In genomic region chr7:116636997-116637396, GRCh38 we compare ENCODE assay signal across 1 cellular context.
TF ChIP-seq lines count a peak whose summit lies in the region.

No MANE protein-coding gene starts in this region.

TF ChIP-seq in HEK293, 187 proteins besides CTCF, POLR2A, EP300 and RAD21 (continued from another document and continues in another):
- TF ChIP-seq PRDM10 (tag by site-specific recombination; IDR thresholded peaks at IDR 0.05) (no peak), ZNF518A (tag by site-specific recombination; conservative IDR thresholded peaks at IDR 0.05; ENCODE audit: low read depth) (no peak), ZNF707 (tag by site-specific recombination; IDR thresholded peaks at IDR 0.05) (no peak), ZNF76 (tag by site-specific recombination; IDR thresholded peaks at IDR 0.05; ENCODE audit: borderline replicate concordance, low read depth) (no peak), ZNF596 (tag by site-specific recombination; IDR thresholded peaks at IDR 0.05) (peak; percentile 72), ZNF132 (tag by site-specific recombination; IDR thresholded peaks at IDR 0.05; ENCODE audit: borderline replicate concordance) (no peak), ZNF23 (tag by site-specific recombination; IDR thresholded peaks at IDR 0.05; ENCODE audit: borderline replicate concordance) (no peak), REST (tag by site-specific recombination; IDR thresholded peaks at IDR 0.05) (no peak), ZFP41 (tag by site-specific recombination; IDR thresholded peaks at IDR 0.05; ENCODE audit: borderline replicate concordance) (no peak), SCRT1 (tag by site-specific recombination; IDR thresholded peaks at IDR 0.05; ENCODE audit: borderline replicate concordance) (no peak), SP3 (tag by site-specific recombination; IDR thresholded peaks at IDR 0.05) (no peak), ZSCAN30 (tag by site-specific recombination; IDR thresholded peaks at IDR 0.05) (peak; percentile 91), ZNF549 (tag by site-specific recombination; IDR thresholded peaks at IDR 0.05) (no peak), ZNF366 (tag by site-specific recombination; conservative IDR thresholded peaks at IDR 0.05) (peak; percentile 73), ZNF239 (tag by site-specific recombination; IDR thresholded peaks at IDR 0.05) (no peak), ZNF701 (tag by site-specific recombination; IDR thresholded peaks at IDR 0.05) (no peak), ZEB2 (tag by site-specific recombination; IDR thresholded peaks at IDR 0.05) (0 out of 2 replicates have a peak, but pooled peaks have one; percentile 30), ZNF704 (tag by site-specific recombination; IDR thresholded peaks at IDR 0.05) (no peak), ZNF350 (tag by site-specific recombination; IDR thresholded peaks at IDR 0.05) (no peak), ZNF660 (tag by site-specific recombination; IDR thresholded peaks at IDR 0.05) (no peak)
- TF ChIP-seq, protein P1, sequence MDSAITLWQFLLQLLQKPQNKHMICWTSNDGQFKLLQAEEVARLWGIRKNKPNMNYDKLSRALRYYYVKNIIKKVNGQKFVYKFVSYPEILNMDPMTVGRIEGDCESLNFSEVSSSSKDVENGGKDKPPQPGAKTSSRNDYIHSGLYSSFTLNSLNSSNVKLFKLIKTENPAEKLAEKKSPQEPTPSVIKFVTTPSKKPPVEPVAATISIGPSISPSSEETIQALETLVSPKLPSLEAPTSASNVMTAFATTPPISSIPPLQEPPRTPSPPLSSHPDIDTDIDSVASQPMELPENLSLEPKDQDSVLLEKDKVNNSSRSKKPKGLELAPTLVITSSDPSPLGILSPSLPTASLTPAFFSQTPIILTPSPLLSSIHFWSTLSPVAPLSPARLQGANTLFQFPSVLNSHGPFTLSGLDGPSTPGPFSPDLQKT (IDR thresholded peaks at IDR 0.05; ENCODE audit: borderline replicate concordance, low read depth, low read length), result no peak
- TF ChIP-seq, protein P2, sequence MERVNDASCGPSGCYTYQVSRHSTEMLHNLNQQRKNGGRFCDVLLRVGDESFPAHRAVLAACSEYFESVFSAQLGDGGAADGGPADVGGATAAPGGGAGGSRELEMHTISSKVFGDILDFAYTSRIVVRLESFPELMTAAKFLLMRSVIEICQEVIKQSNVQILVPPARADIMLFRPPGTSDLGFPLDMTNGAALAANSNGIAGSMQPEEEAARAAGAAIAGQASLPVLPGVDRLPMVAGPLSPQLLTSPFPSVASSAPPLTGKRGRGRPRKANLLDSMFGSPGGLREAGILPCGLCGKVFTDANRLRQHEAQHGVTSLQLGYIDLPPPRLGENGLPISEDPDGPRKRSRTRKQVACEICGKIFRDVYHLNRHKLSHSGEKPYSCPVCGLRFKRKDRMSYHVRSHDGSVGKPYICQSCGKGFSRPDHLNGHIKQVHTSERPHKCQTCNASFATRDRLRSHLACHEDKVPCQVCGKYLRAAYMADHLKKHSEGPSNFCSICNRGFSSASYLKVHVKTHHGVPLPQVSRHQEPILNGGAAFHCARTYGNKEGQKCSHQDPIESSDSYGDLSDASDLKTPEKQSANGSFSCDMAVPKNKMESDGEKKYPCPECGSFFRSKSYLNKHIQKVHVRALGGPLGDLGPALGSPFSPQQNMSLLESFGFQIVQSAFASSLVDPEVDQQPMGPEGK (tag by site-specific recombination; IDR thresholded peaks at IDR 0.05), result peak; percentile 19; the same call in 1 of the 2 replicates
- TF ChIP-seq, protein P3, sequence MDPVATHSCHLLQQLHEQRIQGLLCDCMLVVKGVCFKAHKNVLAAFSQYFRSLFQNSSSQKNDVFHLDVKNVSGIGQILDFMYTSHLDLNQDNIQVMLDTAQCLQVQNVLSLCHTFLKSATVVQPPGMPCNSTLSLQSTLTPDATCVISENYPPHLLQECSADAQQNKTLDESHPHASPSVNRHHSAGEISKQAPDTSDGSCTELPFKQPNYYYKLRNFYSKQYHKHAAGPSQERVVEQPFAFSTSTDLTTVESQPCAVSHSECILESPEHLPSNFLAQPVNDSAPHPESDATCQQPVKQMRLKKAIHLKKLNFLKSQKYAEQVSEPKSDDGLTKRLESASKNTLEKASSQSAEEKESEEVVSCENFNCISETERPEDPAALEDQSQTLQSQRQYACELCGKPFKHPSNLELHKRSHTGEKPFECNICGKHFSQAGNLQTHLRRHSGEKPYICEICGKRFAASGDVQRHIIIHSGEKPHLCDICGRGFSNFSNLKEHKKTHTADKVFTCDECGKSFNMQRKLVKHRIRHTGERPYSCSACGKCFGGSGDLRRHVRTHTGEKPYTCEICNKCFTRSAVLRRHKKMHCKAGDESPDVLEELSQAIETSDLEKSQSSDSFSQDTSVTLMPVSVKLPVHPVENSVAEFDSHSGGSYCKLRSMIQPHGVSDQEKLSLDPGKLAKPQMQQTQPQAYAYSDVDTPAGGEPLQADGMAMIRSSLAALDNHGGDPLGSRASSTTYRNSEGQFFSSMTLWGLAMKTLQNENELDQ (tag by site-specific recombination; IDR thresholded peaks at IDR 0.05; ENCODE audit: low read depth), result no peak
- TF ChIP-seq, protein P4, sequence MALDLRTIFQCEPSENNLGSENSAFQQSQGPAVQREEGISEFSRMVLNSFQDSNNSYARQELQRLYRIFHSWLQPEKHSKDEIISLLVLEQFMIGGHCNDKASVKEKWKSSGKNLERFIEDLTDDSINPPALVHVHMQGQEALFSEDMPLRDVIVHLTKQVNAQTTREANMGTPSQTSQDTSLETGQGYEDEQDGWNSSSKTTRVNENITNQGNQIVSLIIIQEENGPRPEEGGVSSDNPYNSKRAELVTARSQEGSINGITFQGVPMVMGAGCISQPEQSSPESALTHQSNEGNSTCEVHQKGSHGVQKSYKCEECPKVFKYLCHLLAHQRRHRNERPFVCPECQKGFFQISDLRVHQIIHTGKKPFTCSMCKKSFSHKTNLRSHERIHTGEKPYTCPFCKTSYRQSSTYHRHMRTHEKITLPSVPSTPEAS (tag by site-specific recombination; IDR thresholded peaks at IDR 0.05), result no peak
- TF ChIP-seq, protein P5, sequence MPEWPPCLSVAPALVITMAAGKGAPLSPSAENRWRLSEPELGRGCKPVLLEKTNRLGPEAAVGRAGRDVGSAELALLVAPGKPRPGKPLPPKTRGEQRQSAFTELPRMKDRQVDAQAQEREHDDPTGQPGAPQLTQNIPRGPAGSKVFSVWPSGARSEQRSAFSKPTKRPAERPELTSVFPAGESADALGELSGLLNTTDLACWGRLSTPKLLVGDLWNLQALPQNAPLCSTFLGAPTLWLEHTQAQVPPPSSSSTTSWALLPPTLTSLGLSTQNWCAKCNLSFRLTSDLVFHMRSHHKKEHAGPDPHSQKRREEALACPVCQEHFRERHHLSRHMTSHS (tag by site-specific recombination; IDR thresholded peaks at IDR 0.05), result no peak
- TF ChIP-seq, protein P6, sequence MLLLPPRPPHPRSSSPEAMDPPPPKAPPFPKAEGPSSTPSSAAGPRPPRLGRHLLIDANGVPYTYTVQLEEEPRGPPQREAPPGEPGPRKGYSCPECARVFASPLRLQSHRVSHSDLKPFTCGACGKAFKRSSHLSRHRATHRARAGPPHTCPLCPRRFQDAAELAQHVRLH (tag by site-specific recombination; IDR thresholded peaks at IDR 0.05), result peak; percentile 92
- TF ChIP-seq, protein P7, sequence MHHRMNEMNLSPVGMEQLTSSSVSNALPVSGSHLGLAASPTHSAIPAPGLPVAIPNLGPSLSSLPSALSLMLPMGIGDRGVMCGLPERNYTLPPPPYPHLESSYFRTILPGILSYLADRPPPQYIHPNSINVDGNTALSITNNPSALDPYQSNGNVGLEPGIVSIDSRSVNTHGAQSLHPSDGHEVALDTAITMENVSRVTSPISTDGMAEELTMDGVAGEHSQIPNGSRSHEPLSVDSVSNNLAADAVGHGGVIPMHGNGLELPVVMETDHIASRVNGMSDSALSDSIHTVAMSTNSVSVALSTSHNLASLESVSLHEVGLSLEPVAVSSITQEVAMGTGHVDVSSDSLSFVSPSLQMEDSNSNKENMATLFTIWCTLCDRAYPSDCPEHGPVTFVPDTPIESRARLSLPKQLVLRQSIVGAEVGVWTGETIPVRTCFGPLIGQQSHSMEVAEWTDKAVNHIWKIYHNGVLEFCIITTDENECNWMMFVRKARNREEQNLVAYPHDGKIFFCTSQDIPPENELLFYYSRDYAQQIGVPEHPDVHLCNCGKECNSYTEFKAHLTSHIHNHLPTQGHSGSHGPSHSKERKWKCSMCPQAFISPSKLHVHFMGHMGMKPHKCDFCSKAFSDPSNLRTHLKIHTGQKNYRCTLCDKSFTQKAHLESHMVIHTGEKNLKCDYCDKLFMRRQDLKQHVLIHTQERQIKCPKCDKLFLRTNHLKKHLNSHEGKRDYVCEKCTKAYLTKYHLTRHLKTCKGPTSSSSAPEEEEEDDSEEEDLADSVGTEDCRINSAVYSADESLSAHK (tag by site-specific recombination; IDR thresholded peaks at IDR 0.05), result peak; percentile 88; the same call in 1 of the 2 replicates
